In the genomic region with DNA sequence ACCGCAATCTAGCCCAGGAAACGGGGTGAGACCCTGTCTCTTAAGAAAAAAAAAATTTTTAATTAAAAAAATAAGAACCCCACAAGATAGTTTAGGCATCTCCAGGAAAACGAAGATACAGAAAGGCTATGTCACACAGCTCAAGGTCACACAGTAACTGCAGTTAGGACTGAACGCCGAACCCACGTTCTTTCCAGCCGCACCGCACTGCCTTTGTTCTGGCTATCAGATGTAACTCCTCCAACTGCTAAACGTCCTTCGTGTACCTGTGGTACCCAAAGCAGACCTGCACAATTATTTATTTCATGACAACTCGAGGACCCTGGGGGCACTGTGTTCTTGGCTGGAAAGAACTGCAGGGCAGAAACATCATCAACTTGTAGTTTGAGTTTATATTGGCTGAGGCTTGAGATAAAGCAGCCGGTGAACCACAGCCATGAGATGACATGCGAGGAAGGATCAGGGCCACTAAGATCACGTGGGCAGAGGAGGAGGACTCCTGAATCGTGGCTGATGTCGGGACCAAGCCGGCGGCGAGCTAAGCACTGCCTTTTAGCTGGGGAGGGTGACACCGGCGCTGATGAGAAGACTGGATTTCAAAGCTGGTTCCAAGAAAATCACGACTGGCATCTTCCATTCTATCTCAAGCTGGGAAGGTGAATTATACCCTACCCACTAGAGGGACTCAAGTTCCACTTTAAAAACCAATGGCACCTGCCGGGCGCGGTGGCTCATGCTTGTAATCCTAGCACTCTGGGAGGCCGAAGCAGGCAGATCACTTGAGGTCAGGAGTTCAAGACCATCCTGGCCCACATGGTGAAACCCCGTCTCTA, we compare ENCODE assay signal across 2 cellular contexts.
TF ChIP-seq lines count a peak whose summit lies in the region.

No MANE protein-coding gene starts in this region.

TF ChIP-seq in SK-N-SH, 30 proteins besides CTCF, POLR2A, EP300 and RAD21 (continued from another document):
- TF ChIP-seq, protein P1, sequence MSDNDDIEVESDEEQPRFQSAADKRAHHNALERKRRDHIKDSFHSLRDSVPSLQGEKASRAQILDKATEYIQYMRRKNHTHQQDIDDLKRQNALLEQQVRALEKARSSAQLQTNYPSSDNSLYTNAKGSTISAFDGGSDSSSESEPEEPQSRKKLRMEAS (IDR thresholded peaks at IDR 0.05; ENCODE audit: low read depth), result no peak
- TF ChIP-seq FOXM1 (IDR thresholded peaks at IDR 0.05; ENCODE audit: low read depth), result no peak
- TF ChIP-seq, protein P2, sequence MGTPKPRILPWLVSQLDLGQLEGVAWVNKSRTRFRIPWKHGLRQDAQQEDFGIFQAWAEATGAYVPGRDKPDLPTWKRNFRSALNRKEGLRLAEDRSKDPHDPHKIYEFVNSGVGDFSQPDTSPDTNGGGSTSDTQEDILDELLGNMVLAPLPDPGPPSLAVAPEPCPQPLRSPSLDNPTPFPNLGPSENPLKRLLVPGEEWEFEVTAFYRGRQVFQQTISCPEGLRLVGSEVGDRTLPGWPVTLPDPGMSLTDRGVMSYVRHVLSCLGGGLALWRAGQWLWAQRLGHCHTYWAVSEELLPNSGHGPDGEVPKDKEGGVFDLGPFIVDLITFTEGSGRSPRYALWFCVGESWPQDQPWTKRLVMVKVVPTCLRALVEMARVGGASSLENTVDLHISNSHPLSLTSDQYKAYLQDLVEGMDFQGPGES (IDR thresholded peaks at IDR 0.05; ENCODE audit: low read depth, low read length), result no peak
- TF ChIP-seq MEF2A (IDR thresholded peaks at IDR 0.05; ENCODE audit: borderline replicate concordance, low read depth), result no peak
- TF ChIP-seq EZH2phosphoT487 (IDR thresholded peaks at IDR 0.05; ENCODE audit: borderline replicate concordance, low read depth), result no peak
- no peak for TF ChIP-seq TCF12 (IDR thresholded peaks at IDR 0.05)
- TF ChIP-seq YY1 (IDR thresholded peaks at IDR 0.05; ENCODE audit: low read depth), result no peak
- TF ChIP-seq, protein P3, sequence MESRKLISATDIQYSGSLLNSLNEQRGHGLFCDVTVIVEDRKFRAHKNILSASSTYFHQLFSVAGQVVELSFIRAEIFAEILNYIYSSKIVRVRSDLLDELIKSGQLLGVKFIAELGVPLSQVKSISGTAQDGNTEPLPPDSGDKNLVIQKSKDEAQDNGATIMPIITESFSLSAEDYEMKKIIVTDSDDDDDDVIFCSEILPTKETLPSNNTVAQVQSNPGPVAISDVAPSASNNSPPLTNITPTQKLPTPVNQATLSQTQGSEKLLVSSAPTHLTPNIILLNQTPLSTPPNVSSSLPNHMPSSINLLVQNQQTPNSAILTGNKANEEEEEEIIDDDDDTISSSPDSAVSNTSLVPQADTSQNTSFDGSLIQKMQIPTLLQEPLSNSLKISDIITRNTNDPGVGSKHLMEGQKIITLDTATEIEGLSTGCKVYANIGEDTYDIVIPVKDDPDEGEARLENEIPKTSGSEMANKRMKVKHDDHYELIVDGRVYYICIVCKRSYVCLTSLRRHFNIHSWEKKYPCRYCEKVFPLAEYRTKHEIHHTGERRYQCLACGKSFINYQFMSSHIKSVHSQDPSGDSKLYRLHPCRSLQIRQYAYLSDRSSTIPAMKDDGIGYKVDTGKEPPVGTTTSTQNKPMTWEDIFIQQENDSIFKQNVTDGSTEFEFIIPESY (IDR thresholded peaks at IDR 0.05; ENCODE audit: borderline replicate concordance, low read depth), result no peak

TF ChIP-seq in SK-N-SH treated with all-trans-retinoic acid at 6 μM for 48 hours, 23 proteins besides CTCF, POLR2A, EP300 and RAD21 (continued from another document):
- no peak for TF ChIP-seq BACH2 (CRISPR knock-in tag; IDR thresholded peaks at IDR 0.05; ENCODE audit: borderline replicate concordance)
- TF ChIP-seq, protein P4, sequence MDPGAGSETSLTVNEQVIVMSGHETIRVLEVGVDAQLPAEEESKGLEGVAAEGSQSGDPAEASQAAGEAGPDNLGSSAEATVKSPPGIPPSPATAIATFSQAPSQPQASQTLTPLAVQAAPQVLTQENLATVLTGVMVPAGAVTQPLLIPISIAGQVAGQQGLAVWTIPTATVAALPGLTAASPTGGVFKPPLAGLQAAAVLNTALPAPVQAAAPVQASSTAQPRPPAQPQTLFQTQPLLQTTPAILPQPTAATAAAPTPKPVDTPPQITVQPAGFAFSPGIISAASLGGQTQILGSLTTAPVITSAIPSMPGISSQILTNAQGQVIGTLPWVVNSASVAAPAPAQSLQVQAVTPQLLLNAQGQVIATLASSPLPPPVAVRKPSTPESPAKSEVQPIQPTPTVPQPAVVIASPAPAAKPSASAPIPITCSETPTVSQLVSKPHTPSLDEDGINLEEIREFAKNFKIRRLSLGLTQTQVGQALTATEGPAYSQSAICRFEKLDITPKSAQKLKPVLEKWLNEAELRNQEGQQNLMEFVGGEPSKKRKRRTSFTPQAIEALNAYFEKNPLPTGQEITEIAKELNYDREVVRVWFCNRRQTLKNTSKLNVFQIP (CRISPR knock-in tag; IDR thresholded peaks at IDR 0.05; ENCODE audit: borderline replicate concordance, low read depth), result no peak
- TF ChIP-seq, protein P5, sequence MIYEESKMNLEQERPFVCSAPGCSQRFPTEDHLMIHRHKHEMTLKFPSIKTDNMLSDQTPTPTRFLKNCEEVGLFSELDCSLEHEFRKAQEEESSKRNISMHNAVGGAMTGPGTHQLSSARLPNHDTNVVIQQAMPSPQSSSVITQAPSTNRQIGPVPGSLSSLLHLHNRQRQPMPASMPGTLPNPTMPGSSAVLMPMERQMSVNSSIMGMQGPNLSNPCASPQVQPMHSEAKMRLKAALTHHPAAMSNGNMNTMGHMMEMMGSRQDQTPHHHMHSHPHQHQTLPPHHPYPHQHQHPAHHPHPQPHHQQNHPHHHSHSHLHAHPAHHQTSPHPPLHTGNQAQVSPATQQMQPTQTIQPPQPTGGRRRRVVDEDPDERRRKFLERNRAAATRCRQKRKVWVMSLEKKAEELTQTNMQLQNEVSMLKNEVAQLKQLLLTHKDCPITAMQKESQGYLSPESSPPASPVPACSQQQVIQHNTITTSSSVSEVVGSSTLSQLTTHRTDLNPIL (CRISPR knock-in tag; IDR thresholded peaks at IDR 0.05; ENCODE audit: low read depth), result no peak
- no peak for TF ChIP-seq GLIS3 (CRISPR knock-in tag; IDR thresholded peaks at IDR 0.05)
- TF ChIP-seq, protein P6, sequence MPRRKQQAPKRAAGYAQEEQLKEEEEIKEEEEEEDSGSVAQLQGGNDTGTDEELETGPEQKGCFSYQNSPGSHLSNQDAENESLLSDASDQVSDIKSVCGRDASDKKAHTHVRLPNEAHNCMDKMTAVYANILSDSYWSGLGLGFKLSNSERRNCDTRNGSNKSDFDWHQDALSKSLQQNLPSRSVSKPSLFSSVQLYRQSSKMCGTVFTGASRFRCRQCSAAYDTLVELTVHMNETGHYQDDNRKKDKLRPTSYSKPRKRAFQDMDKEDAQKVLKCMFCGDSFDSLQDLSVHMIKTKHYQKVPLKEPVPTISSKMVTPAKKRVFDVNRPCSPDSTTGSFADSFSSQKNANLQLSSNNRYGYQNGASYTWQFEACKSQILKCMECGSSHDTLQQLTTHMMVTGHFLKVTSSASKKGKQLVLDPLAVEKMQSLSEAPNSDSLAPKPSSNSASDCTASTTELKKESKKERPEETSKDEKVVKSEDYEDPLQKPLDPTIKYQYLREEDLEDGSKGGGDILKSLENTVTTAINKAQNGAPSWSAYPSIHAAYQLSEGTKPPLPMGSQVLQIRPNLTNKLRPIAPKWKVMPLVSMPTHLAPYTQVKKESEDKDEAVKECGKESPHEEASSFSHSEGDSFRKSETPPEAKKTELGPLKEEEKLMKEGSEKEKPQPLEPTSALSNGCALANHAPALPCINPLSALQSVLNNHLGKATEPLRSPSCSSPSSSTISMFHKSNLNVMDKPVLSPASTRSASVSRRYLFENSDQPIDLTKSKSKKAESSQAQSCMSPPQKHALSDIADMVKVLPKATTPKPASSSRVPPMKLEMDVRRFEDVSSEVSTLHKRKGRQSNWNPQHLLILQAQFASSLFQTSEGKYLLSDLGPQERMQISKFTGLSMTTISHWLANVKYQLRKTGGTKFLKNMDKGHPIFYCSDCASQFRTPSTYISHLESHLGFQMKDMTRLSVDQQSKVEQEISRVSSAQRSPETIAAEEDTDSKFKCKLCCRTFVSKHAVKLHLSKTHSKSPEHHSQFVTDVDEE (CRISPR knock-in tag; IDR thresholded peaks at IDR 0.05), result no peak
- no peak for TF ChIP-seq ZFP3 (CRISPR knock-in tag; IDR thresholded peaks at IDR 0.05)
